In the genomic region with DNA sequence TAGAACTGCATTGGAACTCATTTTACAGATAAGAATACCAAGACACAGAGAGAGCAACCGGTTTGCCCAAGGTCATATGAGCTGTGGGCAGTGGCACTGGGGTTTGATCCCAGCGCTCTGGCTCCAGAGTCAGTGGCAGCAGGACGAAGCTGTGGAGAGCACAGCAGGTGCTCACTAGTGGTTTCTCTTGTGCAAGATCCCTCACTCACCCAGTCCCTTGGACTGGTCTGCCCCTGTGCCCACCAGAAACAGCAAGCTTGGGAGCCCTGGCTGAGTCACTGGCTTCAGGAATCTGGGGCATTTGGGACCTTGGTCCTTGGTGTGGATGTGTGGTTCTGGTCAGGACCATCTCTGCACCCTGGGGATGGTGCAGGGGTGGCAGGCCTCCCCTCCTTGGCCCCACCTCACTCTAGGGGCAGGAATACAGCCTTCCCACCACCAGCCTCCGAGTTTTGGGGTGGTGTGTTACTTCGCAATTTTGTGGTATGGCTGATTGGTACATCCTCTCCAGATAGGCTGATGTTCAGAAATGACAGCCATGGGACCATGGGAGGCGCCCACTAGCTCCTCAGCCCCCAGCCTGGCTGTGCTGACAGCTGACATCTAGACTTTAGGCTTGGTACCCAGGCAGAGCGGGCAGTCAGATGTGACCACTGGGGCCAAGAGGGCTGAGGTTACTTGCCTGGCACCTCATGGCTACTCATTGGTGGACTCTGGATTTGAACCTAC, we compare ENCODE assay signal across 1 cellular context.
TF ChIP-seq lines count a peak whose summit lies in the region.

No MANE protein-coding gene starts in this region.

TF ChIP-seq in H1, 55 proteins besides CTCF, POLR2A, EP300 and RAD21:
- no peak for TF ChIP-seq CHD7 (IDR thresholded peaks at IDR 0.05; ENCODE audit: insufficient replicate concordance, low read length)
